In the genomic region with DNA sequence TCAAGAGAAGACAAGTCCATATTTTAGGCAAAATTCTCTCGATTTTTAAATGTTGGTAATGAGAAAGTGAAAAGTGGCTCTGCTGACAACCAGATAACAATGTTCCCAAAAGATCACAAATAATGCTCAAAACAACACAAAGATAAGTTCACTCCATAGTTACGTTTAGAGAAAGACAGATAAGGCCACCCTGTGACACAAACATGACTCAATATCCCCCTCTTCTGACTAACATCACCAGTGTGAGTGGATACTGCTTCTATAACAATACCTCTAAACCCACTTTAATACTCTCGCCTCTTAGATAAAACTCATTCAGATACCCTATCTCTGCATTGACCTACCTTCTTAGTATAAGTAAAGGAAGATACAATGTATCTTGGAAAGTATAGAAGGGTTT, we compare ENCODE assay signal across 10 cellular contexts. TPM values are rescaled to one million over a fixed set of nuclear protein-coding genes. Genes with fewer than 3 reads are reported as not detected.
A peak's percentile ranks its signal among the peaks of the same experiment; 100 is the strongest.
DNase-seq lines count a peak whose midpoint lies in the region; ATAC-seq and TF ChIP-seq lines count a peak whose summit lies in the region.
"Had no signal": no experiment of that assay in that cellular context is flagged by ENCODE, and none has a peak within 500 bp of the region (broad histone marks: within the 10 kb centered on the region; RNA-seq: fewer than 3 reads in every experiment).

No MANE protein-coding gene starts in this region.

- H3K4me1 ChIP-seq in psoas muscle (no peaks in the 10 kb centered on the region), tibial nerve (no peaks in the 10 kb centered on the region)

- H3K27ac Mint-ChIP-seq in nephron progenitor cell = no peak overlapping the region

- H3K27me3 ChIP-seq in psoas muscle (ENCODE audit: insufficient read depth in 3 of 3, low read length in 2 of 3) = no peaks in the 10 kb centered on the region
- no peaks in the 10 kb centered on the region for H3K27me3 ChIP-seq in tibial nerve

- intact Hi-C loops in psoas muscle (cut with DNase I) = no loop called here

- ATAC-seq in HG03460 (IDR thresholded peaks at IDR 0.05; ENCODE audit: unreplicated experiment) = no peak
- no peak for ATAC-seq in psoas muscle

- no peak overlapping the region for H3K4me3 Mint-ChIP-seq in nephron progenitor cell

- TF ChIP-seq CTCF in NB4 (IDR thresholded peaks at IDR 0.05; ENCODE audit: low read depth, low read length) (no peak), psoas muscle (IDR thresholded peaks at IDR 0.05) (no peak), nephron progenitor cell (IDR thresholded peaks at IDR 0.05) (no peak), tibial nerve (IDR thresholded peaks at IDR 0.05) (no peak)

- TF ChIP-seq POLR2A in NB4 (IDR thresholded peaks at IDR 0.05; ENCODE audit: extremely low read depth, insufficient read length) = no peak
- no peak for TF ChIP-seq POLR2A in tibial nerve (IDR thresholded peaks at IDR 0.05)

- H3K36me3 Mint-ChIP-seq in nephron progenitor cell (ENCODE audit: low read depth) = no peaks in the 10 kb centered on the region

- H3K27me3 Mint-ChIP-seq in nephron progenitor cell (ENCODE audit: low read depth, poor library complexity) = no peaks in the 10 kb centered on the region

- H3K36me3 ChIP-seq in psoas muscle (ENCODE audit: insufficient read depth in 1 of 2, low read depth in 1 of 2) (no peaks in the 10 kb centered on the region), tibial nerve (no peaks in the 10 kb centered on the region)

- H3K4me3 ChIP-seq in NB4 (ENCODE audit: low read depth, low read length) (no peak overlapping the region), psoas muscle (no peak overlapping the region), tibial nerve (no peak overlapping the region)

- peak; percentile 66 for DNase-seq in DMS53 (lab: John Stamatoyannopoulos, UW)
- peak; percentile 30 for DNase-seq in NB4 (ENCODE audit: low read depth)
- peak; percentile 6 for DNase-seq in amniotic epithelial cell (ENCODE audit: low read depth)
- peak; percentile 69 to 76 for DNase-seq in lung microvascular endothelial cell (ENCODE audit: low read depth in 2 of 2)
- DNase-seq in psoas muscle = no peak
- no peak for DNase-seq in nephron progenitor cell
- DNase-seq in tibial nerve (ENCODE audit: low spot score in 2 of 2) = no peak
- DNase-seq: NCI-H526 treated with DMSO at 0.1 percent for 48 hours, occipital lobe had no signal

- H3K27ac ChIP-seq in psoas muscle (no peak overlapping the region), tibial nerve (no peak overlapping the region)

- no peaks in the 10 kb centered on the region for H3K9me3 Mint-ChIP-seq in nephron progenitor cell

- H3K9me3 ChIP-seq in psoas muscle (no peaks in the 10 kb centered on the region), tibial nerve (no peaks in the 10 kb centered on the region)

- WGBS in psoas muscle, 3 donors = 64 to 70% (median 67%) methylated on average over 3 of the region's 3 CpGs
- WGBS in tibial nerve, 2 donors = 57 to 69% methylated on average over 3 of the region's 3 CpGs

- H3K4me1 Mint-ChIP-seq in nephron progenitor cell = no peaks in the 10 kb centered on the region

- no peak for TF ChIP-seq EP300 in tibial nerve (IDR thresholded peaks at IDR 0.05)

RNA-seq across cellular contexts. Expression of a gene that starts 51.2 kb away (rescaled TPM):
- under 0.01 and 0.22 TPM in 2 replicates for total RNA-seq in lung microvascular endothelial cell
- total RNA-seq in psoas muscle = not detected
- polyA plus RNA-seq in psoas muscle = under 1 TPM in 1 of 3 donors, not detected in 2; 0.04 TPM
- total RNA-seq in tibial nerve = 1 to 10 TPM in 2 of 4 donors, under 1 TPM in 1, not detected in 1; 0.39 to 1.5 (median 1.0) TPM

Comparison
In these comparisons a context has a peak if more than half of its experiments do, and no peak if none do; other contexts are left out.
1. DNase-seq: peak in DMS53 (single experiment), NB4 (single experiment), amniotic epithelial cell (single experiment) and lung microvascular endothelial cell (2 of 2); none in psoas muscle (0 of 2), nephron progenitor cell (single experiment) and tibial nerve (0 of 2).